ENCODE assay signal across 13 cellular contexts in genomic region chr13:40390290-40391008, GRCh38.
DNase-seq lines count a peak whose midpoint lies in the region; ATAC-seq and TF ChIP-seq lines count a peak whose summit lies in the region.
"Had no signal": no experiment of that assay in that cellular context is flagged by ENCODE, and none has a peak within 500 bp of the region (broad histone marks: within the 10 kb centered on the region; RNA-seq: fewer than 3 reads in every experiment).

No MANE protein-coding gene starts in this region.

- H3K27me3 ChIP-seq in DOHH2 (ENCODE audit: control insufficient read depth, low read length) (no peaks in the 10 kb centered on the region), Loucy (ENCODE audit: insufficient read depth, low read length, poor library complexity, severe bottlenecking) (no peaks in the 10 kb centered on the region)

- H3K36me3 ChIP-seq in DOHH2 (ENCODE audit: control insufficient read depth, low read length) (no peaks in the 10 kb centered on the region), Loucy (ENCODE audit: insufficient read depth, low read length) (no peaks in the 10 kb centered on the region)

- 0 out of 2 replicates have a peak, but pooled peaks cover 4% of the 10 kb centered on the region for H3K79me2 ChIP-seq in DOHH2 (ENCODE audit: control insufficient read depth, low read length)
- no peaks in the 10 kb centered on the region for H3K79me2 ChIP-seq in Loucy (ENCODE audit: insufficient read depth, low read length)

- ATAC-seq in natural killer cell treated with Interleukin-12 subunit alpha and Interleukin-12 subunit beta and Interleukin-15 and Interleukin-18, amount 100 ng/mL, for 72 hours: no peak
- ATAC-seq in HG03139 (IDR thresholded peaks at IDR 0.05; ENCODE audit: unreplicated experiment) (no peak), GM18873 (IDR thresholded peaks at IDR 0.05; ENCODE audit: low FRiP score, unreplicated experiment) (no peak), GM21786 (IDR thresholded peaks at IDR 0.05; ENCODE audit: unreplicated experiment) (no peak)
- ATAC-seq: left colon had no signal

- H3K9me3 ChIP-seq in DOHH2 (ENCODE audit: control insufficient read depth, insufficient read depth, low read length): no peaks in the 10 kb centered on the region
- H3K9me3 ChIP-seq in Loucy (ENCODE audit: insufficient read depth, low read depth, low read length): no peaks in the 10 kb centered on the region

- H3K4me2 ChIP-seq in DOHH2 (ENCODE audit: low read length) (peak overlapping the region; percentile 46), Loucy (ENCODE audit: low read depth, low read length, poor library complexity, severe bottlenecking) (no peak overlapping the region)

- H3K27ac Mint-ChIP-seq in activated T-helper 2 cell treated with anti-CD3 and anti-CD28 coated beads, Interferon-gamma antibody, Interleukin-2, Interleukin-4, amounts not matched to agents 10 μg/mL and 5 μg/mL and 100 μg/mL, durations not matched to agents 14 hours and 24 hours and 36 hours: peak overlapping the region; percentile 42
- peak overlapping the region; percentile 21 to 31 for H3K27ac Mint-ChIP-seq in natural killer cell treated with Interleukin-12 subunit alpha and Interleukin-12 subunit beta and Interleukin-15 and Interleukin-18, amount 100 ng/mL, for 72 hours
- H3K27ac Mint-ChIP-seq: nephron progenitor cell had no signal

- no peak overlapping the region; the same call in 1 of the 2 replicates for H3K27ac ChIP-seq in DOHH2 (ENCODE audit: low read depth, low read length)

- peaks cover 8% of the 10 kb centered on the region for H3K36me3 Mint-ChIP-seq in activated T-helper 2 cell treated with anti-CD3 and anti-CD28 coated beads, Interferon-gamma antibody, Interleukin-2, Interleukin-4, amounts not matched to agents 10 μg/mL and 5 μg/mL and 100 μg/mL, durations not matched to agents 14 hours and 24 hours and 36 hours (ENCODE audit: low read depth)
- H3K36me3 Mint-ChIP-seq in natural killer cell treated with Interleukin-12 subunit alpha and Interleukin-12 subunit beta and Interleukin-15 and Interleukin-18, amount 100 ng/mL, for 72 hours: no peaks in the 10 kb centered on the region

- H3K9me3 Mint-ChIP-seq in activated T-helper 2 cell treated with anti-CD3 and anti-CD28 coated beads, Interferon-gamma antibody, Interleukin-2, Interleukin-4, amounts not matched to agents 10 μg/mL and 5 μg/mL and 100 μg/mL, durations not matched to agents 14 hours and 24 hours and 36 hours: no peaks in the 10 kb centered on the region
- H3K9me3 Mint-ChIP-seq in natural killer cell treated with Interleukin-12 subunit alpha and Interleukin-12 subunit beta and Interleukin-15 and Interleukin-18, amount 100 ng/mL, for 72 hours: peaks cover 5% of the 10 kb centered on the region

- no peak overlapping the region for H3K9ac ChIP-seq in Loucy (ENCODE audit: low read depth, low read length, poor library complexity, severe bottlenecking)

- H3K4me1 ChIP-seq in DOHH2 (ENCODE audit: control insufficient read depth, low read length): peaks cover 46% of the 10 kb centered on the region
- peaks cover 43% of the 10 kb centered on the region for H3K4me1 ChIP-seq in Loucy (ENCODE audit: insufficient read depth, low read length, poor library complexity, severe bottlenecking)

- H3K27me3 Mint-ChIP-seq in activated T-helper 2 cell treated with anti-CD3 and anti-CD28 coated beads, Interferon-gamma antibody, Interleukin-2, Interleukin-4, amounts not matched to agents 10 μg/mL and 5 μg/mL and 100 μg/mL, durations not matched to agents 14 hours and 24 hours and 36 hours (ENCODE audit: low read depth): no peaks in the 10 kb centered on the region
- no peaks in the 10 kb centered on the region for H3K27me3 Mint-ChIP-seq in natural killer cell treated with Interleukin-12 subunit alpha and Interleukin-12 subunit beta and Interleukin-15 and Interleukin-18, amount 100 ng/mL, for 72 hours

- H3K9me2 ChIP-seq in DOHH2 (replicated peaks; ENCODE audit: control insufficient read depth, low read length): no peaks in the 10 kb centered on the region
- no peaks in the 10 kb centered on the region for H3K9me2 ChIP-seq in Loucy (replicated peaks; ENCODE audit: low read depth, low read length)

- no peak for DNase-seq in activated T-helper 2 cell treated with anti-CD3 and anti-CD28 coated beads, Interferon-gamma antibody, Interleukin-2, Interleukin-4, amounts not matched to agents 10 μg/mL and 5 μg/mL and 100 μg/mL, durations not matched to agents 14 hours and 24 hours and 36 hours (ENCODE audit: low spot score)
- no peak for DNase-seq in natural killer cell treated with Interleukin-12 subunit alpha and Interleukin-12 subunit beta and Interleukin-15 and Interleukin-18, amount 100 ng/mL, for 72 hours (ENCODE audit: low spot score)
- DNase-seq: cortex of kidney, left colon, NCI-H1092 treated with DMSO at 0.1 percent for 48 hours, NCI-H524, nephron progenitor cell had no signal

- TF ChIP-seq CTCF in DOHH2 (IDR thresholded peaks at IDR 0.05; ENCODE audit: low read depth, low read length, poor library complexity, severe bottlenecking) (no peak), Loucy (conservative IDR thresholded peaks at IDR 0.05; ENCODE audit: low read length) (peak; percentile 24; the same call in 1 of the 2 replicates)

- H4K20me1 ChIP-seq in DOHH2 (ENCODE audit: control insufficient read depth, insufficient read depth, low read depth, low read length): no peaks in the 10 kb centered on the region
- H4K20me1 ChIP-seq in Loucy (ENCODE audit: insufficient read depth, low read length, poor library complexity, severe bottlenecking): no peaks in the 10 kb centered on the region

- peaks cover 7% of the 10 kb centered on the region; the same call in 1 of the 2 replicates for H3F3A ChIP-seq in DOHH2 (ENCODE audit: control insufficient read depth, insufficient read depth)
- no peaks in the 10 kb centered on the region for H3F3A ChIP-seq in Loucy (ENCODE audit: low read depth)

- intact Hi-C loops in activated T-helper 2 cell treated with anti-CD3 and anti-CD28 coated beads, Interferon-gamma antibody, Interleukin-2, Interleukin-4, amounts not matched to agents 10 μg/mL and 5 μg/mL and 100 μg/mL, durations not matched to agents 14 hours and 24 hours and 36 hours (cut with micrococcal nuclease): no loop called here

- no peak overlapping the region for H2AFZ ChIP-seq in Loucy (ENCODE audit: low read length)

- peaks cover 35% of the 10 kb centered on the region for H3K4me1 Mint-ChIP-seq in activated T-helper 2 cell treated with anti-CD3 and anti-CD28 coated beads, Interferon-gamma antibody, Interleukin-2, Interleukin-4, amounts not matched to agents 10 μg/mL and 5 μg/mL and 100 μg/mL, durations not matched to agents 14 hours and 24 hours and 36 hours (ENCODE audit: low read depth)
- H3K4me1 Mint-ChIP-seq in natural killer cell treated with Interleukin-12 subunit alpha and Interleukin-12 subunit beta and Interleukin-15 and Interleukin-18, amount 100 ng/mL, for 72 hours (ENCODE audit: low read depth in 2 of 2): peaks cover 41 to 48% of the 10 kb centered on the region in 2 donors

- peak overlapping the region; percentile 27 for H3K4me3 Mint-ChIP-seq in activated T-helper 2 cell treated with anti-CD3 and anti-CD28 coated beads, Interferon-gamma antibody, Interleukin-2, Interleukin-4, amounts not matched to agents 10 μg/mL and 5 μg/mL and 100 μg/mL, durations not matched to agents 14 hours and 24 hours and 36 hours (ENCODE audit: low read depth)
- peak overlapping the region; percentile 3 for H3K4me3 Mint-ChIP-seq in natural killer cell treated with Interleukin-12 subunit alpha and Interleukin-12 subunit beta and Interleukin-15 and Interleukin-18, amount 100 ng/mL, for 72 hours
- H3K4me3 Mint-ChIP-seq: nephron progenitor cell had no signal

- H3K4me3 ChIP-seq in DOHH2 (ENCODE audit: low read length) (0 out of 2 replicates have a peak overlapping the region, but pooled peaks have one; percentile 16), Loucy (ENCODE audit: low read length, poor library complexity, severe bottlenecking) (no peak overlapping the region)
- H3K4me3 ChIP-seq: skin epidermis had no signal
